In the genomic region with DNA sequence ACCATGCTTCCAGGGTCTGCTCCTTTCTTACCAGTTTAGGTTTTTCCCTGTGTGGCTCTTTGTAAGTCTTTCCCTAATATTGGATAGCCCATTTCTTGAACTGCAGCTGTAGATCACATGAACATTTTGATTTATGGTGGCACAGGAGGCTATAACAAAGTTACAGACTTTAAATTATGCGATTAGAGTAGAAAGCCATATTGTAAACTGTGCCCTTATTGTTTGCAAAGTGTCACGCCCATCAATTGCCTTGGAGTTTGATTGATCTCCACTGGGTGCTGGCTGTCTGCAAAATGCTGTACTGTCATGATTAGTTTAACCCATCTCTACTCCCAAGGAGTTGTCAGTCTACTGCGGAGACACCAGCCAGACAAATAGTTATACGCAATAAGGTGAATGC, we compare ENCODE assay signal across 19 cellular contexts.
"Had no signal": no experiment of that assay in that cellular context is flagged by ENCODE, and none has a peak within 500 bp of the region (broad histone marks: within the 10 kb centered on the region; RNA-seq: fewer than 3 reads in every experiment).

No MANE protein-coding gene starts in this region.

- H3K4me3 ChIP-seq: SJSA1, SK-N-MC had no signal

- H3K4me1 ChIP-seq: SJSA1 had no signal

- H3K27me3 ChIP-seq: SJSA1 had no signal

- H3K27ac ChIP-seq: SJSA1, SK-N-MC had no signal

- H3K9me3 ChIP-seq: SJSA1 had no signal

- H3K36me3 ChIP-seq: SJSA1 had no signal

- DNase-seq: KBM-7, MV-4-11, NCI-H1092, NCI-H1105 treated with DMSO at 0.1 percent for 48 hours, NCI-H1417 treated with DMSO at 0.1 percent for 48 hours, NCI-H1694, NCI-H187 treated with DMSO at 0.1 percent for 48 hours, NCI-H2029 treated with DMSO at 0.1 percent for 48 hours, NCI-H2171 treated with DMSO at 0.1 percent for 48 hours, NCI-H345, NCI-H446 treated with DMSO at 0.1 percent for 48 hours, NCI-H510A treated with DMSO at 0.1 percent for 48 hours, NCI-H526, NCI-H774, Right ventricle myocardium superior, RPMI8226, SIG-M5 had no signal
